In the genomic region with DNA sequence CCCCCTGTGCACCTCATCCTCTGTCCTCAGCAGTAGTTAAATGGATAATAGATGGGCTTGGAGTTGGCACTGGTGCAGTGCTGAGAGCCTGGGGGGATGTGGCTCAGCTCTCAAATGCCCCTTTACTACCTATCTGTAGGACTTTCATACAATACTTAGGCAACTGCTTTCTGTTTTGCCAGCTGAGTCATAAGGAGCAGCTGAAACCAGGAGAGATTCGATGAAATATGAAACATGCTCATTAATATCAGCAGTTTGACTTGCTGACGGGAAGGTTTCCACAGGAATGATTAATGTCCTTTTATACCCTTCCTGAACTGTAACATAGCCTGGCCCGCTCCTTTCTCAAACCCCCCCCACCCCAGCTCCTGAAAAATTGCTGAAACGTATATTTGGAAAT, we compare ENCODE assay signal across 11 cellular contexts.
DNase-seq lines count a peak whose midpoint lies in the region; ATAC-seq and TF ChIP-seq lines count a peak whose summit lies in the region.
"Had no signal": no experiment of that assay in that cellular context is flagged by ENCODE, and none has a peak within 500 bp of the region (broad histone marks: within the 10 kb centered on the region; RNA-seq: fewer than 3 reads in every experiment).

No MANE protein-coding gene starts in this region.

- no peak for TF ChIP-seq CTCF in GM10248 (IDR thresholded peaks at IDR 0.05; ENCODE audit: control extremely low read depth, extremely low read depth, low read depth, missing control alignments)
- TF ChIP-seq CTCF in epithelial cell of esophagus (IDR thresholded peaks at IDR 0.05; ENCODE audit: insufficient read depth, low read depth, low read length, missing control alignments) = no peak

- peak; percentile 79 for ATAC-seq in GM21529 (IDR thresholded peaks at IDR 0.05; ENCODE audit: unreplicated experiment)
- ATAC-seq in GM21423 (IDR thresholded peaks at IDR 0.05; ENCODE audit: unreplicated experiment) = no peak
- ATAC-seq: HCT116; stimulated activated naive B cell treated with anti-CD40 and anti-IgM and Interleukin-4, amounts not matched to agents 10 μg/mL and 1 μg/mL and 100 μg/mL, for 72 hours had no signal

- intact Hi-C loops in activated naive CD4-positive, alpha-beta T cell treated with anti-CD3 and anti-CD28 coated beads for 36 hours (cut with micrococcal nuclease) = no loop called here

- DNase-seq in GM10248 (ENCODE audit: extremely low spot score) (peak; percentile 24), HPDE6-E6E7 (ENCODE audit: extremely low spot score) (peak; percentile 36), epithelial cell of esophagus (ENCODE audit: low read depth) (peak; percentile 60), cerebellum (ENCODE audit: low spot score) (no peak), SKM-1 (lab: John Stamatoyannopoulos, UW; ENCODE audit: unreplicated experiment) (no peak)
- DNase-seq in activated naive CD4-positive, alpha-beta T cell treated with anti-CD3 and anti-CD28 coated beads for 36 hours = no peak
- DNase-seq: CD4-positive, alpha-beta T cell; stimulated activated naive B cell treated with anti-CD40 and anti-IgM and Interleukin-4, amounts not matched to agents 10 μg/mL and 1 μg/mL and 100 μg/mL, for 72 hours had no signal

- no peak overlapping the region for H3K4me3 Mint-ChIP-seq in activated naive CD4-positive, alpha-beta T cell treated with anti-CD3 and anti-CD28 coated beads for 36 hours
- H3K4me3 Mint-ChIP-seq: CD4-positive, alpha-beta T cell; stimulated activated naive B cell treated with anti-CD40 and anti-IgM and Interleukin-4, amounts not matched to agents 10 μg/mL and 1 μg/mL and 100 μg/mL, for 72 hours had no signal

- H3K27ac Mint-ChIP-seq in activated naive CD4-positive, alpha-beta T cell treated with anti-CD3 and anti-CD28 coated beads for 36 hours = no peak overlapping the region
- H3K27ac Mint-ChIP-seq: CD4-positive, alpha-beta T cell; stimulated activated naive B cell treated with anti-CD40 and anti-IgM and Interleukin-4, amounts not matched to agents 10 μg/mL and 1 μg/mL and 100 μg/mL, for 72 hours had no signal

- H3K36me3 Mint-ChIP-seq in activated naive CD4-positive, alpha-beta T cell treated with anti-CD3 and anti-CD28 coated beads for 36 hours (ENCODE audit: low read depth) = no peaks in the 10 kb centered on the region

- CTCF ChIA-PET in GM10248 (lab: Yijun Ruan, JAX) = interaction anchor here (1.7 kb wide), 1 partner anchor 20 kb away, joined by 5 read pairs; no protein-coding TSS in a partner anchor
- CTCF ChIA-PET in activated naive CD4-positive, alpha-beta T cell treated with anti-CD3 and anti-CD28 coated beads for 36 hours (lab: Charles Lee) = no interaction called here

- peaks cover 8% of the 10 kb centered on the region for H3K9me3 Mint-ChIP-seq in activated naive CD4-positive, alpha-beta T cell treated with anti-CD3 and anti-CD28 coated beads for 36 hours

- no peaks in the 10 kb centered on the region for H3K4me1 Mint-ChIP-seq in activated naive CD4-positive, alpha-beta T cell treated with anti-CD3 and anti-CD28 coated beads for 36 hours (ENCODE audit: low read depth)
- H3K4me1 Mint-ChIP-seq: stimulated activated naive B cell treated with anti-CD40 and anti-IgM and Interleukin-4, amounts not matched to agents 10 μg/mL and 1 μg/mL and 100 μg/mL, for 72 hours had no signal

- POLR2A ChIA-PET in GM10248 (lab: Yijun Ruan, JAX) = no interaction called here

- H3K4me3 ChIP-seq in epithelial cell of esophagus (ENCODE audit: low read length) = no peak overlapping the region

- peaks cover 4% of the 10 kb centered on the region for H3K27me3 Mint-ChIP-seq in activated naive CD4-positive, alpha-beta T cell treated with anti-CD3 and anti-CD28 coated beads for 36 hours (ENCODE audit: low read depth)

Comparison
In these comparisons a context has a peak if more than half of its experiments do, and no peak if none do; other contexts are left out.
1. DNase-seq: peak in GM10248 (single experiment), HPDE6-E6E7 (single experiment) and epithelial cell of esophagus (single experiment); none in activated naive CD4-positive, alpha-beta T cell treated with anti-CD3 and anti-CD28 coated beads for 36 hours (single experiment), cerebellum (single experiment) and SKM-1 (single experiment).